In the genomic region with DNA sequence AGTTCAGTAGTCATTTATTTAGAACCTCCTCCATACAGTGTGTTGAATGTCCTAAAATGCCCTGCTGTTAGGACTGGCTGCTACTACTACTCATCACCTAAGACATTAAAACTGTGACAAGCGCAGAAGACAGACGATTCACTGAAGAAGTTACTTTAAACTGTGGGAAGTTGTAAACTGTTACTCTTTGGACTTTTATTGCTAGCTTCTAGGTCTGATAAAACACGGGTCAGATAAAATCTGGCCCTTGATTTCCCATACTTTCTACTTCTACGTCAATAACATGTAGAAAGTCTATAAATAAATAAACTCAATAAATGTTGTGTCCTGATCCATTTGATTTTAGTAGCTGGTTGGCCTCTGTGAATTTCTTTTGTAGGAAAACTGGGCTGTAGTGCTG, we compare ENCODE assay signal across 19 cellular contexts.
"Had no signal": no experiment of that assay in that cellular context is flagged by ENCODE, and none has a peak within 500 bp of the region (broad histone marks: within the 10 kb centered on the region; RNA-seq: fewer than 3 reads in every experiment).

No MANE protein-coding gene starts in this region.

- H2AFZ ChIP-seq: hepatocyte, neural progenitor cell had no signal

- H3K27ac ChIP-seq: epithelial cell of prostate, esophagus muscularis mucosa, hepatocyte, neural progenitor cell, ovary, right atrium auricular region, skin epidermis had no signal

- H3K4me3 ChIP-seq: esophagus muscularis mucosa, hepatocyte, lung, neural progenitor cell, ovary, right atrium auricular region, sigmoid colon, skin epidermis had no signal

- H3K36me3 ChIP-seq: ovary had no signal

- DNase-seq: effector memory CD4-positive, alpha-beta T cell; foreskin fibroblast; kidney; left cardiac atrium; left ventricle myocardium superior; mesendoderm; natural killer cell; nucleus accumbens; ovary; sigmoid colon; stimulated activated CD4-positive, alpha-beta T cell treated with anti-CD3 and anti-CD28 coated beads, Interleukin-12 subunit alpha, Interleukin-12 subunit beta, amount 100 ng/mL, for 4 hours; stimulated activated naive CD4-positive, alpha-beta T cell treated with Interleukin-2 at 50 U/mL for 16 hours had no signal

- H3K4me2 ChIP-seq: hepatocyte, neural progenitor cell had no signal

- H3K36me3 Mint-ChIP-seq: natural killer cell had no signal

- H3K9me3 ChIP-seq: esophagus muscularis mucosa, ovary, right atrium auricular region, sigmoid colon had no signal

- H3K27ac Mint-ChIP-seq: natural killer cell, neural progenitor cell had no signal

- H3K4me1 Mint-ChIP-seq: neural progenitor cell had no signal

- ATAC-seq: left ventricle myocardium superior, natural killer cell had no signal

- H3K79me2 ChIP-seq: hepatocyte had no signal

- H3K4me1 ChIP-seq: neural progenitor cell, right atrium auricular region had no signal

- H3K9ac ChIP-seq: neural progenitor cell had no signal

- H3K9me3 Mint-ChIP-seq: natural killer cell had no signal

- H3K27me3 ChIP-seq: esophagus muscularis mucosa, hepatocyte, neural progenitor cell, ovary, right atrium auricular region, sigmoid colon had no signal

- H3K4me3 Mint-ChIP-seq: natural killer cell, neural progenitor cell had no signal
